Comparison of ENCODE assay signal across 1 cellular context in genomic region chr6:49949062-49949461, GRCh38.
TF ChIP-seq lines count a peak whose summit lies in the region.

No MANE protein-coding gene starts in this region.

TF ChIP-seq in K562, 482 proteins besides CTCF, POLR2A, EP300 and RAD21:
- TF ChIP-seq HMBOX1 (IDR thresholded peaks at IDR 0.05) (peak; percentile 78), THRAP3 (IDR thresholded peaks at IDR 0.05; ENCODE audit: borderline replicate concordance) (no peak), ZNF445 (CRISPR knock-in tag; IDR thresholded peaks at IDR 0.05; ENCODE audit: low read depth) (no peak), E4F1 (CRISPR knock-in tag; IDR thresholded peaks at IDR 0.05; ENCODE audit: borderline replicate concordance) (no peak), RFX1 (IDR thresholded peaks at IDR 0.05) (no peak), ZNF41 (CRISPR knock-in tag; conservative IDR thresholded peaks at IDR 0.05) (no peak), THAP7 (CRISPR knock-in tag; IDR thresholded peaks at IDR 0.05) (no peak), NCOR1 (IDR thresholded peaks at IDR 0.05) (no peak), FOS (IDR thresholded peaks at IDR 0.05; ENCODE audit: extremely low read depth, insufficient read length) (no peak), ZNF263 (CRISPR knock-in tag; IDR thresholded peaks at IDR 0.05; ENCODE audit: borderline replicate concordance) (no peak), JUND (IDR thresholded peaks at IDR 0.05; ENCODE audit: borderline replicate concordance, low read depth, low read length) (peak; percentile 36; the same call in 1 of the 2 replicates), JUND (tag; IDR thresholded peaks at IDR 0.05; ENCODE audit: borderline replicate concordance, low read depth, low read length) (peak; percentile 63; the same call in 1 of the 3 replicates), ILK (tag; IDR thresholded peaks at IDR 0.05; ENCODE audit: borderline replicate concordance, low read depth) (no peak), ATF3 (IDR thresholded peaks at IDR 0.05) (peak; percentile 67), ATF3 (CRISPR knock-in tag; conservative IDR thresholded peaks at IDR 0.05) (no peak), MCM3 (IDR thresholded peaks at IDR 0.05) (no peak), ID3 (CRISPR knock-in tag; IDR thresholded peaks at IDR 0.05) (no peak), ID3 (tag; IDR thresholded peaks at IDR 0.05) (no peak), TCFL5 (CRISPR knock-in tag; conservative IDR thresholded peaks at IDR 0.05) (no peak), BACH1 (tag; IDR thresholded peaks at IDR 0.05) (no peak)
